ENCODE assay signal across 17 cellular contexts in genomic region chr1:42977653-42978052, GRCh38. TPM values are rescaled to one million over a fixed set of nuclear protein-coding genes. Genes with fewer than 3 reads are reported as not detected.
A peak's percentile ranks its signal among the peaks of the same experiment; 100 is the strongest.
DNase-seq lines count a peak whose midpoint lies in the region; ATAC-seq, FAIRE-seq and TF ChIP-seq lines count a peak whose summit lies in the region.
"Had no signal": no experiment of that assay in that cellular context is flagged by ENCODE, and none has a peak within 500 bp of the region (broad histone marks: within the 10 kb centered on the region; RNA-seq: fewer than 3 reads in every experiment).

No MANE protein-coding gene starts in this region.

- no peak for FAIRE-seq in K562 (lab: Jason Lieb, UNC)
- FAIRE-seq: GM12892, GM18507, HTR-8/SVneo had no signal

- H3K9me1 ChIP-seq in K562 (ENCODE audit: control insufficient read depth, insufficient read depth, low read length), result no peaks in the 10 kb centered on the region

- intact Hi-C loops in K562 (cut with micrococcal nuclease), result no loop called here
- intact Hi-C loops in heart right ventricle (cut with DNase I), result no loop called here

- no peaks in the 10 kb centered on the region for H3K4me1 ChIP-seq in HEK293 (ENCODE audit: control insufficient read depth, insufficient read depth, low read length)
- peaks cover 21 to 24% of the 10 kb centered on the region in 2 experiments for H3K4me1 ChIP-seq in K562 (replicated peaks in 1 of 2; ENCODE audit: control insufficient read depth in 2 of 2, insufficient read depth in 2 of 2, low read length in 2 of 2)
- H3K4me1 ChIP-seq in neural progenitor cell, result peaks cover 32% of the 10 kb centered on the region
- H3K4me1 ChIP-seq in heart right ventricle, result peaks cover 0 to 9% (median 6%) of the 10 kb centered on the region in 9 donors

- TF ChIP-seq CTCF in HEK293 (tag by site-specific recombination; IDR thresholded peaks at IDR 0.05) (no peak), K562 (IDR thresholded peaks at IDR 0.05 in 2 of 3, conservative IDR thresholded peaks at IDR 0.05 in 1 of 3; ENCODE audit: insufficient read depth in 2 of 3, low read depth in 1 of 3, low read length in 3 of 3) (no peak), neural progenitor cell (IDR thresholded peaks at IDR 0.05) (no peak), heart right ventricle (IDR thresholded peaks at IDR 0.05) (no peak)

- no peaks in the 10 kb centered on the region for H4K20me1 ChIP-seq in K562 (replicated peaks; ENCODE audit: control insufficient read depth, insufficient read depth, low read length)
- H4K20me1 ChIP-seq in neural progenitor cell (ENCODE audit: low read depth), result no peaks in the 10 kb centered on the region

- H3K27ac ChIP-seq in HEK293 (ENCODE audit: extremely low read depth, low read depth, low read length) (no peak overlapping the region), K562 (ENCODE audit: extremely low read depth, low read depth, low read length) (no peak overlapping the region), neural progenitor cell (no peak overlapping the region), heart right ventricle (no peak overlapping the region)
- H3K27ac ChIP-seq: C4-2B had no signal

- CTCF ChIA-PET in HEK293 (lab: Yijun Ruan, JAX) (interaction anchor here (1.1 kb wide), 2 partner anchors 55 to 65 kb away, joined by 3 read pairs; no protein-coding TSS in a partner anchor), K562 (lab: Yijun Ruan, JAX; ENCODE audit: low intra/inter-chr PET ratio) (no interaction called here)

- POLR2A ChIA-PET in HEK293 (lab: Yijun Ruan, JAX), result no interaction called here
- POLR2A ChIA-PET in K562 (lab: Yijun Ruan, JAX), result interaction anchor here (0.7 to 2.1 kb wide), 2 partner anchors 10 to 21 kb away, joined by 3 to 15 read pairs; no protein-coding TSS in a partner anchor

- H3F3A ChIP-seq in neural progenitor cell (ENCODE audit: low read depth), result peaks cover 9% of the 10 kb centered on the region

- H3K27me3 Mint-ChIP-seq in neural progenitor cell (ENCODE audit: insufficient read depth, low read depth), result peaks cover 9% of the 10 kb centered on the region
- H3K27me3 Mint-ChIP-seq: CD4-positive, alpha-beta T cell had no signal

- peak overlapping the region; percentile 36 for H3K27ac Mint-ChIP-seq in neural progenitor cell
- H3K27ac Mint-ChIP-seq: CD4-positive, alpha-beta T cell had no signal

- H3K36me3 Mint-ChIP-seq in neural progenitor cell, result peaks cover 27% of the 10 kb centered on the region

- no peak overlapping the region for H3K4me2 ChIP-seq in K562 (ENCODE audit: insufficient read depth, low read length)
- H3K4me2 ChIP-seq in neural progenitor cell, result no peak overlapping the region

- no CpG with 5 or more reads among the region's 1 CpG for WGBS in K562 (ENCODE audit: insufficient coverage, low coverage, missing lambda C conversion rate)
- 100% methylated on average over 1 of the region's 1 CpG for WGBS in heart right ventricle, 2 donors

- DNase-seq in K562 (ENCODE audit: extremely low read depth in 1 of 4, low spot score in 3 of 4) (no peak), neural progenitor cell (ENCODE audit: low spot score) (no peak), heart right ventricle (no peak)
- no peak for DNase-seq in stimulated activated naive CD4-positive, alpha-beta T cell (lab: John Stamatoyannopoulos, UW)
- DNase-seq: CD4-positive, alpha-beta T cell; DMS153; DMS79; GDM1; GOT3; H7 had no signal

- no peak overlapping the region for H3K4me3 ChIP-seq in HEK293 (ENCODE audit: low read depth, low read length)
- no peak overlapping the region for H3K4me3 ChIP-seq in K562
- H3K4me3 ChIP-seq in neural progenitor cell, result no peak overlapping the region
- no peak overlapping the region for H3K4me3 ChIP-seq in heart right ventricle

- no peaks in the 10 kb centered on the region for H3K9me3 Mint-ChIP-seq in neural progenitor cell
- H3K9me3 Mint-ChIP-seq: CD4-positive, alpha-beta T cell had no signal

- TF ChIP-seq POLR2A in K562 (conservative IDR thresholded peaks at IDR 0.05), result no peak

- in situ Hi-C loops in K562 (cut with MboI), result no loop called here

- peaks cover 76% of the 10 kb centered on the region for H3K4me1 Mint-ChIP-seq in neural progenitor cell

- H3K36me3 ChIP-seq in HEK293 (ENCODE audit: control insufficient read depth in 2 of 2, insufficient read depth in 1 of 2, low read length in 2 of 2) (no peaks in the 10 kb centered on the region), K562 (ENCODE audit: control insufficient read depth, insufficient read depth, low read length) (no peaks in the 10 kb centered on the region; the same call in 2 of the 3 replicates), neural progenitor cell (no peaks in the 10 kb centered on the region), heart right ventricle (no peaks in the 10 kb centered on the region)

- H2AFZ ChIP-seq in K562 (ENCODE audit: low read depth, low read length) (no peak overlapping the region), neural progenitor cell (replicated peaks) (no peak overlapping the region)

- TF ChIP-seq EP300 in K562 (IDR thresholded peaks at IDR 0.05; ENCODE audit: low read length), result no peak

- no peak overlapping the region for H3K4me3 Mint-ChIP-seq in neural progenitor cell
- H3K4me3 Mint-ChIP-seq: CD4-positive, alpha-beta T cell had no signal

- ATAC-seq in K562, result no peak
- no peak for ATAC-seq in heart right ventricle
- ATAC-seq in GM19395 (IDR thresholded peaks at IDR 0.05; ENCODE audit: unreplicated experiment), result no peak
- ATAC-seq: HCT116 had no signal

- BruUV-seq in K562 (replicated peaks; lab: Mats Ljungman, UMichigan), result no TSS peak

- H3K79me2 ChIP-seq in K562 (ENCODE audit: control insufficient read depth, insufficient read depth, low read length), result no peaks in the 10 kb centered on the region
- no peaks in the 10 kb centered on the region for H3K79me2 ChIP-seq in neural progenitor cell (ENCODE audit: low read depth)

- TF ChIP-seq RAD21 in K562 (CRISPR knock-in tag; conservative IDR thresholded peaks at IDR 0.05 in 1 of 2, IDR thresholded peaks at IDR 0.05 in 1 of 2), result no peak

- H3K9me3 ChIP-seq in HEK293 (ENCODE audit: control insufficient read depth, insufficient read depth, low read depth, low read length), result no peaks in the 10 kb centered on the region
- no peaks in the 10 kb centered on the region for H3K9me3 ChIP-seq in K562 (replicated peaks; ENCODE audit: control insufficient read depth, insufficient read depth, low read depth, low read length)
- H3K9me3 ChIP-seq in neural progenitor cell (ENCODE audit: low read depth), result no peaks in the 10 kb centered on the region
- H3K9me3 ChIP-seq in heart right ventricle, result no peaks in the 10 kb centered on the region

- H3K9ac ChIP-seq in K562 (ENCODE audit: insufficient read depth in 1 of 2, low read depth in 2 of 2, low read length in 2 of 2) (no peak overlapping the region), neural progenitor cell (no peak overlapping the region)

- no peaks in the 10 kb centered on the region for H3K27me3 ChIP-seq in K562 (ENCODE audit: control insufficient read depth in 2 of 2, insufficient read depth in 2 of 2, low read length in 2 of 2)
- no peaks in the 10 kb centered on the region for H3K27me3 ChIP-seq in neural progenitor cell
- H3K27me3 ChIP-seq in heart right ventricle, result no peaks in the 10 kb centered on the region

TF ChIP-seq in HEK293, 187 proteins besides CTCF, POLR2A, EP300 and RAD21 (continues in another document):
- TF ChIP-seq ZNF146 (tag by site-specific recombination; IDR thresholded peaks at IDR 0.05), result peak; percentile 89

TF ChIP-seq in K562, 482 proteins besides CTCF, POLR2A, EP300 and RAD21:
- TF ChIP-seq ZNF146 (CRISPR knock-in tag; IDR thresholded peaks at IDR 0.05; ENCODE audit: unreplicated experiment) (peak; percentile 91), ZNF263 (CRISPR knock-in tag; IDR thresholded peaks at IDR 0.05; ENCODE audit: borderline replicate concordance) (no peak)
TF ChIP-seq in K562: peak in this region for 1.

RNA-seq across cellular contexts. Expression of gene SLC2A1, which starts 19.0 kb away (rescaled TPM):
- total RNA-seq in K562 (2011; cell fraction: chromatin; rRNA removed; ENCODE audit: low replicate concordance), result 278 and 566 TPM in 2 replicates
- total RNA-seq in K562 (2011; cell fraction: nucleolus; rRNA removed), result 420 and 508 TPM in 2 replicates
- 435 and 495 TPM in 2 replicates for total RNA-seq in K562 (2011; cell fraction: nucleoplasm; rRNA removed)
- total RNA-seq in K562 (2014; rRNA removed), result 93.1 and 145 TPM in 2 replicates
- 39.4 and 42.8 TPM in 2 replicates for total RNA-seq in K562 (2014; rRNA removed; fragmentation: Illumina TruSeq; extraction: Trizol)
- 34.9 and 37.4 TPM in 2 replicates for total RNA-seq in K562 (2015; rRNA removed; fragmentation: Illumina TruSeq; extraction: Trizol)
- 141 and 153 TPM in 2 replicates for total RNA-seq in K562 (2021)
- 53.4 and 142 TPM in 2 replicates for polyA plus RNA-seq in K562 (2011; rRNA removed)
- polyA plus RNA-seq in K562 (2011; cell fraction: cytosol; rRNA removed), result 95.7 and 144 TPM in 2 replicates
- 174 and 230 TPM in 2 replicates for polyA plus RNA-seq in K562 (2011; cell fraction: nucleus; rRNA removed)
- 54.8 and 81.2 TPM in 2 replicates for polyA plus RNA-seq in K562 (2012)
- 73.4 and 73.6 TPM in 2 replicates for polyA plus RNA-seq in K562 (2014; fragmentation: Illumina TruSeq; extraction: Trizol)
- polyA plus RNA-seq in K562 (2014; fragmentation: Nextera tagmentation; extraction: Ambion mirVana), result 10 to 100 TPM; 12.6 to 22.9 TPM
- 48.0 and 52.8 TPM in 2 replicates for polyA plus RNA-seq in K562 (2014; rRNA removed)
- 56.6 and 73.8 TPM in 2 replicates for polyA minus RNA-seq in K562 (2011; rRNA and poly(A)+ RNA removed)
- polyA minus RNA-seq in K562 (2011; cell fraction: cytosol; rRNA and poly(A)+ RNA removed), result 98.1 and 111 TPM in 2 replicates
- polyA minus RNA-seq in K562 (2011; cell fraction: nucleus; rRNA and poly(A)+ RNA removed), result 86.4 and 99.1 TPM in 2 replicates
- 303 and 720 TPM in 2 replicates for total RNA-seq in neural progenitor cell (ENCODE audit: low replicate concordance)
- 10 to 100 TPM in 9 of 10 donors, 1 to 10 TPM in 1; 8.2 to 63.7 (median 28.9) TPM for total RNA-seq in heart right ventricle
- polyA plus RNA-seq in heart right ventricle, result 10 to 100 TPM in 1 of 2 donors, 1 to 10 TPM in 1; 6.7 to 98.7 TPM

Comparison
In these comparisons a context has a peak if more than half of its experiments do, and no peak if none do; other contexts are left out.
1. Of the 44 proteins assayed by ChIP-seq in both K562 and HEK293: peak only in K562: none; only in HEK293: none; in both: ZNF146; in neither: 43.